Comparison of ENCODE assay signal across 11 cellular contexts in the genomic region with DNA sequence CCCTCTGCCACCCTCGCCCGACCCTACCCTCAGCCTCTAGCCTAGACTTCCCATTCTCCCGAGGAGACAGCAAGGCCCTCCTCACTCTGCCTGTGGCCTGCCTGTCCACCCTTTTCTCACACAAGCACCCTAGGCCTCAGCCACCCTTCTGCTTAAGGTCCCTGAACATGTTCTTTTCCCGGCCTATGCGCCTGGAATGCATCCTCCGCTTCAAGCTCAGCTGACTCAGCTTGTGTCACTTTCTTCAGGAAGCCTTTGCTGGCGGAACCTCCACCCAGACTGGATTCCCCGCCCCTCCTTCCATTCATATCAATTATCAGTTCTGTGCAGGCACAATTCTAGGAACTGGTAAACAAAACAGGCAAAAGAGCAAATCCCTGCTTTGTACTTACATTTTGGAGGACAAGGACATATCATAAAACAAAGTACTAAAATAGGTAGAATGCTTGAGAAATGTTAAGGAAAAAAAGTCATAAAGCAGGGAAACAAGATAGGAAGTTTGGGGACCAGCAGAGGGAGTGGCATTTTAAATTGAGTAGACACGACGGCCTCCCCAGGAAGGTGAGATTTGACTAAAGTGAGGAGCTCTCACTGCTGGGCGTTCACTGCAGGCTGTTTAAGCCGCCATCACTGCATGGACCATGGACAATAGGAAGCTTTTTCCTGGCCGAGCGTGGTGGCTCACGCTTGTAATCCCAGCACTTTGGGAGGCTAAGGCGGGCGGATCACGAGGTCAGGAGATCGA. TPM values are rescaled to one million over a fixed set of nuclear protein-coding genes. Genes with fewer than 3 reads are reported as not detected.
DNase-seq lines count a peak whose midpoint lies in the region; ATAC-seq, FAIRE-seq and TF ChIP-seq lines count a peak whose summit lies in the region.
"Had no signal": no experiment of that assay in that cellular context is flagged by ENCODE, and none has a peak within 500 bp of the region (broad histone marks: within the 10 kb centered on the region; RNA-seq: fewer than 3 reads in every experiment).

No MANE protein-coding gene starts in this region.

- FAIRE-seq in astrocyte (lab: Jason Lieb, UNC), result no peak
- no peak for FAIRE-seq in small intestine (lab: Jason Lieb, UNC)
- FAIRE-seq: H1 had no signal

- peaks cover 23% of the 10 kb centered on the region for H3K36me3 Mint-ChIP-seq in astrocyte (ENCODE audit: low read depth, unreplicated experiment)

- H3K9ac ChIP-seq in astrocyte (ENCODE audit: low read length), result peak overlapping the region; percentile 65

- H3K27me3 ChIP-seq in astrocyte (ENCODE audit: insufficient read depth, low read length) (no peaks in the 10 kb centered on the region), heart left ventricle (no peaks in the 10 kb centered on the region), small intestine (ENCODE audit: control insufficient read depth in 2 of 2, insufficient read depth in 2 of 2, low read length in 2 of 2) (no peaks in the 10 kb centered on the region)

- H3K4me3 Mint-ChIP-seq in astrocyte (ENCODE audit: unreplicated experiment), result no peak overlapping the region

- H3K4me3 ChIP-seq in astrocyte (ENCODE audit: insufficient read depth, low read depth, low read length) (no peak overlapping the region), heart left ventricle (no peak overlapping the region), small intestine (ENCODE audit: low read depth in 1 of 2, low read length in 2 of 2) (no peak overlapping the region)

- H4K20me1 ChIP-seq in astrocyte (ENCODE audit: insufficient read depth, low read length), result no peaks in the 10 kb centered on the region

- 78 to 83% (median 81%) methylated on average over 18 to 19 of the region's 19 CpGs for WGBS in heart left ventricle, 4 donors
- 87 to 92% (median 91%) methylated on average over 15 to 19 of the region's 19 CpGs for WGBS in small intestine, 3 donors

- intact Hi-C loops in heart left ventricle (cut with DNase I), result no loop called here

- H3K4me1 ChIP-seq in astrocyte (ENCODE audit: insufficient read depth, low read length) (peaks cover 38% of the 10 kb centered on the region), heart left ventricle (peaks cover 0 to 13% (median 2%) of the 10 kb centered on the region in 12 donors), small intestine (ENCODE audit: control insufficient read depth in 2 of 2, insufficient read depth in 1 of 2, low read depth in 1 of 2, low read length in 1 of 2) (no peaks in the 10 kb centered on the region)

- no peaks in the 10 kb centered on the region for H3K9me3 Mint-ChIP-seq in astrocyte (ENCODE audit: unreplicated experiment)

- DNase-seq in HT1080 (ENCODE audit: low read depth) (peak; percentile 74), astrocyte (ENCODE audit: low read depth) (peak; percentile 75), heart left ventricle (peak in 1 of 5 donors; percentile 51), small intestine (peak; percentile 11), GF-D8 (lab: John Stamatoyannopoulos, UW) (no peak), SIG-M5 treated with dmso at 0.1 percent for 504 hours (lab: John Stamatoyannopoulos, UW; ENCODE audit: unreplicated experiment) (no peak)
- DNase-seq in activated CD4-positive, alpha-beta T cell treated with anti-CD3 and anti-CD28 coated beads for 4 hours, result no peak
- DNase-seq: activated CD4-positive, alpha-beta T cell treated with anti-CD3 and anti-CD28 coated beads, Interleukin-2, amount 50 U/mL, for 1 hour had no signal

- H3K9me3 ChIP-seq in astrocyte (ENCODE audit: insufficient read depth, low read depth, low read length) (no peaks in the 10 kb centered on the region), heart left ventricle (no peaks in the 10 kb centered on the region), small intestine (ENCODE audit: control insufficient read depth, low read depth) (no peaks in the 10 kb centered on the region)
- H3K9me3 ChIP-seq: Caco-2 had no signal

- TF ChIP-seq CTCF in astrocyte (IDR thresholded peaks at IDR 0.05; ENCODE audit: insufficient read depth, low read depth, low read length), result no peak
- no peak for TF ChIP-seq CTCF in heart left ventricle (IDR thresholded peaks at IDR 0.05)

- no peak for TF ChIP-seq POLR2A in heart left ventricle (IDR thresholded peaks at IDR 0.05)

- peak overlapping the region; percentile 68 for H2AFZ ChIP-seq in astrocyte (ENCODE audit: low read depth, low read length)

- no peaks in the 10 kb centered on the region for H3K27me3 Mint-ChIP-seq in astrocyte (ENCODE audit: low read depth, unreplicated experiment)

- no peaks in the 10 kb centered on the region for H3K36me3 ChIP-seq in astrocyte (ENCODE audit: insufficient read depth, low read length)
- peaks cover 0 to 30% (median 22%) of the 10 kb centered on the region in 9 donors for H3K36me3 ChIP-seq in heart left ventricle
- peaks cover 3 to 9% of the 10 kb centered on the region in 2 donors for H3K36me3 ChIP-seq in small intestine (ENCODE audit: control insufficient read depth in 2 of 2, insufficient read depth in 2 of 2, low read length in 2 of 2)

- peak overlapping the region; percentile 82 for H3K27ac Mint-ChIP-seq in astrocyte (ENCODE audit: unreplicated experiment)

- peaks cover 11% of the 10 kb centered on the region for H3K79me2 ChIP-seq in astrocyte (ENCODE audit: insufficient read depth, low read length)

- H3K4me1 Mint-ChIP-seq in astrocyte (ENCODE audit: low read depth, unreplicated experiment), result peaks cover 36% of the 10 kb centered on the region

- ATAC-seq in heart left ventricle, result peak in 3 of 4 donors; percentile 49 to 55 (median 54)
- no peak for ATAC-seq in HG02763 (IDR thresholded peaks at IDR 0.05; ENCODE audit: unreplicated experiment)

- peak overlapping the region; percentile 82 for H3K27ac ChIP-seq in astrocyte (ENCODE audit: low read depth, low read length)
- peak overlapping the region in 11 of 12 donors; percentile 28 to 87 (median 63) for H3K27ac ChIP-seq in heart left ventricle
- peak overlapping the region in 1 of 2 donors; percentile 17 for H3K27ac ChIP-seq in small intestine (ENCODE audit: low read depth in 1 of 2, low read length in 1 of 2)

- H3K4me2 ChIP-seq in astrocyte (ENCODE audit: low read length), result peak overlapping the region; percentile 46

RNA-seq across cellular contexts. Expression of gene SNHG17, which starts 17.9 kb away (rescaled TPM):
- 25.2 and 38.1 TPM in 2 replicates for total RNA-seq in HT1080 (2014; rRNA removed; shearing (Covaris generic))
- polyA plus RNA-seq in HT1080 (2015; cell fraction: cytosol; rRNA removed), result 33.3 and 34.3 TPM in 2 replicates
- 106 and 117 TPM in 2 replicates for polyA plus RNA-seq in HT1080 (2015; cell fraction: nucleus; rRNA removed)
- total RNA-seq in astrocyte, result 34.2 and 39.3 TPM in 2 replicates
- total RNA-seq in heart left ventricle, result 10 to 100 TPM in 2 of 9 donors, 1 to 10 TPM in 7; 2.9 to 20.2 (median 5.4) TPM
- polyA plus RNA-seq in heart left ventricle, result 10 to 100 TPM in 1 of 2 donors, 1 to 10 TPM in 1; 8.2 to 11.1 TPM
- polyA plus RNA-seq in small intestine, result 10 to 100 TPM; 24.8 to 35.7 (median 35.7) TPM

RNA-seq across cellular contexts. Expression of gene RALGAPB, which starts 19.6 kb away (rescaled TPM):
- total RNA-seq in HT1080 (2014; rRNA removed; shearing (Covaris generic)), result 10.7 and 15.5 TPM in 2 replicates
- 17.0 and 24.9 TPM in 2 replicates for polyA plus RNA-seq in HT1080 (2015; cell fraction: cytosol; rRNA removed)
- 60.4 and 65.2 TPM in 2 replicates for polyA plus RNA-seq in HT1080 (2015; cell fraction: nucleus; rRNA removed)
- total RNA-seq in astrocyte, result 39.0 and 40.2 TPM in 2 replicates
- total RNA-seq in heart left ventricle, result 10 to 100 TPM; 19.7 to 31.4 (median 26.2) TPM
- 10 to 100 TPM in 1 of 2 donors, 1 to 10 TPM in 1; 7.6 to 18.4 TPM for polyA plus RNA-seq in heart left ventricle
- 10 to 100 TPM in 2 of 3 donors, 1 to 10 TPM in 1; 9.9 to 21.0 (median 13.2) TPM for polyA plus RNA-seq in small intestine

Comparison
In these comparisons a context has a peak if more than half of its experiments do, and no peak if none do; other contexts are left out.
1. DNase-seq: peak in HT1080 (single experiment), astrocyte (single experiment) and small intestine (single experiment); none in activated CD4-positive, alpha-beta T cell treated with anti-CD3 and anti-CD28 coated beads for 4 hours (0 of 2), GF-D8 (single experiment) and SIG-M5 treated with dmso at 0.1 percent for 504 hours (single experiment).